13 cellular contexts compared by ENCODE assay signal in the genomic region with DNA sequence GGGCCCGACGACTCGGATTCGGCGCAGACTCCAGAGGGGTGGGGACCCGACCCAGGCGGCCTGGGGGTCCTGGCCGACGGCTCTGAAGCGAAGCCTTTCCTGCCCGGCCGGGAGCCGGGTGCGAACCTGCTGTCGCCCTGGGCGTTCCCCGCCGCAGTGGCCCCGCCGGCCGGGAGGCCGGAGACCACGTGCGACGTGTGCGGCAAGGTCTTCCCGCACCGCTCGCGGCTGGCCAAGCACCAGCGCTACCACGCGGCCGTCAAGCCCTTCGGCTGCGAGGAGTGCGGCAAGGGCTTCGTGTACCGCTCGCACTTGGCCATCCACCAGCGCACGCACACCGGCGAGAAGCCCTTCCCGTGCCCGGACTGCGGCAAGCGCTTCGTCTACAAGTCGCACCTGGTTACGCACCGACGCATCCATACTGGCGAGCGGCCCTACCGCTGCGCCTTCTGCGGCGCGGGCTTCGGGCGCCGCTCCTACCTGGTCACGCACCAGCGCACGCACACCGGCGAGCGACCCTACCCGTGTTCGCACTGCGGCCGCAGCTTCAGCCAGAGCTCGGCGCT.
"Had no signal": no experiment of that assay in that cellular context is flagged by ENCODE, and none has a peak within 500 bp of the region (broad histone marks: within the 10 kb centered on the region; RNA-seq: fewer than 3 reads in every experiment).

No MANE protein-coding gene starts in this region.

- H3K4me1 ChIP-seq: colonic mucosa, thyroid gland, vagina had no signal

- H3K36me3 ChIP-seq: ovary had no signal

- H3K27ac ChIP-seq: cardiac muscle cell, colonic mucosa, ovary, thyroid gland, vagina had no signal

- DNase-seq: activated naive CD4-positive, alpha-beta T cell treated with Interleukin-2 at 50 U/mL for 16 hours; activated naive CD8-positive, alpha-beta T cell treated with anti-CD3 and anti-CD28 coated beads, Interleukin-2, amount 50 U/mL, for 24 hours; activated T-cell treated with anti-CD3 and anti-CD28 coated beads, Interleukin-2, amount 50 U/mL, for 48 hours; colonic mucosa; foreskin melanocyte; retina; small intestine; thyroid gland had no signal

- H3K9me3 ChIP-seq: colonic mucosa, ovary, thyroid gland, vagina had no signal

- ATAC-seq: activated CD4-positive, CD25-positive, alpha-beta regulatory T cell treated with anti-CD3 and anti-CD28 coated beads, Interleukin-2, amount 50 U/mL, for 24 hours; activated naive CD8-positive, alpha-beta T cell treated with anti-CD3 and anti-CD28 coated beads, Interleukin-2, amount 50 U/mL, for 24 hours; left lobe of liver had no signal

- H3K4me3 ChIP-seq: cardiac muscle cell, colonic mucosa, ovary, thyroid gland, vagina had no signal

- H3K27me3 ChIP-seq: cardiac muscle cell, colonic mucosa, ovary, thyroid gland, vagina had no signal
